11 cellular contexts compared by ENCODE assay signal in the genomic region with DNA sequence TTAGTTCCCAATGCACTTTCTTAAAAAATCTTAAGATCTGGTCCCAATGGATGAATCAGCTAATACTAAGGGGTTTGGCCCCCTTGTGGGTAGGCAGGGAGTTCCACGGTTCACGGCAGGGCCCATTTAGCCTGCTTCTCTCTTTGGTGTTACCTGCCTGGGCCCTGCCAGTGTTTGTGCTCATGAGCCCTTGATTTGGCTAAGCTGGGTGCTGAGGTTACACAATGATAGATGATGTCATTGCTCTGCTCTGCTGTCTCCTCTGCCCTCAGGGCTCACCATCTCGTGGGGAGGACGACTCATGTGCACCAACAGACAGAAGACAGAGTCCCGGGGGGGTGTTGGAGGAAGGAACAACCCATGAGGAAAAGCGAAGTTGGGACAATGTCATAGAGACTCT. TPM values are rescaled to one million over a fixed set of nuclear protein-coding genes. Genes with fewer than 3 reads are reported as not detected.
DNase-seq lines count a peak whose midpoint lies in the region; ATAC-seq and TF ChIP-seq lines count a peak whose summit lies in the region.
"Had no signal": no experiment of that assay in that cellular context is flagged by ENCODE, and none has a peak within 500 bp of the region (broad histone marks: within the 10 kb centered on the region; RNA-seq: fewer than 3 reads in every experiment).

No MANE protein-coding gene starts in this region.

- H4K5ac ChIP-seq in H9 (ENCODE audit: insufficient read length, low read depth, low read length), result no peak overlapping the region

- peaks cover 0 to 12% (median 2%) of the 10 kb centered on the region in 3 experiments; a peak in 4 of 7 replicates for H3K36me3 Mint-ChIP-seq in H9 (ENCODE audit: insufficient read depth in 1 of 3, low read depth in 3 of 3)
- no peaks in the 10 kb centered on the region for H3K36me3 Mint-ChIP-seq in WTC11
- peaks cover 1% of the 10 kb centered on the region for H3K36me3 Mint-ChIP-seq in activated T-helper 1 cell treated with anti-CD3 and anti-CD28 coated beads, Interleukin-12 subunit alpha, Interleukin-12 subunit beta, Interleukin-2, Interleukin-4 antibody, amounts not matched to agents 30 ng/mL and 10 ng/mL and 1 ng/mL, durations not matched to agents 14 hours and 24 hours and 36 hours (ENCODE audit: low read depth)
- H3K36me3 Mint-ChIP-seq in naive thymus-derived CD8-positive, alpha-beta T cell, result no peaks in the 10 kb centered on the region
- H3K36me3 Mint-ChIP-seq: activated naive CD8-positive, alpha-beta T cell treated with anti-CD3 and anti-CD28 coated beads, Interleukin-2, amount 10 ng/mL, durations not matched to agents 7 days and 5 days had no signal

- peak; percentile 41 for DNase-seq in AG10803 (ENCODE audit: low read depth)
- DNase-seq in H9, result peak; percentile 20
- no peak for DNase-seq in WTC11 (ENCODE audit: low spot score)
- peak; percentile 11 for DNase-seq in foreskin melanocyte
- no peak for DNase-seq in activated T-helper 1 cell treated with anti-CD3 and anti-CD28 coated beads, Interleukin-12 subunit alpha, Interleukin-12 subunit beta, Interleukin-2, Interleukin-4 antibody, amounts not matched to agents 30 ng/mL and 10 ng/mL and 1 ng/mL, durations not matched to agents 14 hours and 24 hours and 36 hours (ENCODE audit: low spot score)
- no peak for DNase-seq in GM19238 (ENCODE audit: insufficient read length, low spot score)
- DNase-seq in naive thymus-derived CD8-positive, alpha-beta T cell, result no peak
- DNase-seq in DMS79 (lab: John Stamatoyannopoulos, UW), result no peak
- DNase-seq: activated naive CD8-positive, alpha-beta T cell treated with anti-CD3 and anti-CD28 coated beads, Interleukin-2, amount 10 ng/mL, durations not matched to agents 7 days and 5 days; NCI-H510A had no signal

- intact Hi-C loops in activated T-helper 1 cell treated with anti-CD3 and anti-CD28 coated beads, Interleukin-12 subunit alpha, Interleukin-12 subunit beta, Interleukin-2, Interleukin-4 antibody, amounts not matched to agents 30 ng/mL and 10 ng/mL and 1 ng/mL, durations not matched to agents 14 hours and 24 hours and 36 hours (cut with micrococcal nuclease), result no loop called here

- H2AFZ ChIP-seq in H9 (ENCODE audit: low read length), result no peak overlapping the region

- no peak overlapping the region for H2AK5ac ChIP-seq in H9 (ENCODE audit: insufficient read length, low read length)

- no peaks in the 10 kb centered on the region for H3K79me2 ChIP-seq in H9 (ENCODE audit: insufficient read depth, low read length)

- no peaks in the 10 kb centered on the region for H3K23me2 ChIP-seq in H9 (ENCODE audit: insufficient read length, low read depth, low read length, poor library complexity, severe bottlenecking)

- no peak overlapping the region for H3K4ac ChIP-seq in H9 (ENCODE audit: low read depth, low read length)

- no peaks in the 10 kb centered on the region for H3K4me1 ChIP-seq in H9 (ENCODE audit: insufficient read depth, low read length)

- H3K9ac ChIP-seq in H9 (ENCODE audit: extremely low read depth, insufficient read length, low read length), result no peak overlapping the region

- H3K9me3 Mint-ChIP-seq in H9 (peaks cover 76% of the 10 kb centered on the region in 2 experiments), WTC11 (no peaks in the 10 kb centered on the region)
- no peaks in the 10 kb centered on the region for H3K9me3 Mint-ChIP-seq in activated T-helper 1 cell treated with anti-CD3 and anti-CD28 coated beads, Interleukin-12 subunit alpha, Interleukin-12 subunit beta, Interleukin-2, Interleukin-4 antibody, amounts not matched to agents 30 ng/mL and 10 ng/mL and 1 ng/mL, durations not matched to agents 14 hours and 24 hours and 36 hours
- no peaks in the 10 kb centered on the region for H3K9me3 Mint-ChIP-seq in naive thymus-derived CD8-positive, alpha-beta T cell
- H3K9me3 Mint-ChIP-seq: activated naive CD8-positive, alpha-beta T cell treated with anti-CD3 and anti-CD28 coated beads, Interleukin-2, amount 10 ng/mL, durations not matched to agents 7 days and 5 days had no signal

- TF ChIP-seq CTCF in AG10803 (conservative IDR thresholded peaks at IDR 0.05; ENCODE audit: low read length), result no peak
- TF ChIP-seq CTCF in H9 (conservative IDR thresholded peaks at IDR 0.05), result peak; percentile 47; the same call in 2 of the 3 replicates
- TF ChIP-seq CTCF in WTC11 (IDR thresholded peaks at IDR 0.05), result no peak

- CTCF ChIA-PET in WTC11 (lab: Charles Lee), result interaction anchor here (1.4 kb wide), 1 partner anchor 19 kb away, joined by 4 read pairs; no protein-coding TSS in a partner anchor

- no peak overlapping the region for H3K23ac ChIP-seq in H9 (ENCODE audit: insufficient read length, low read depth, low read length)

- no peak overlapping the region for H3K4me2 ChIP-seq in H9 (ENCODE audit: insufficient read depth, insufficient read length, low read length)

- no peak overlapping the region for H2BK120ac ChIP-seq in H9 (ENCODE audit: low read depth, low read length, poor library complexity, severe bottlenecking)

- no peak overlapping the region for H3K27ac ChIP-seq in H9 (ENCODE audit: insufficient read length, low read depth, low read length)

- H3K79me1 ChIP-seq in H9 (ENCODE audit: insufficient read depth, low read depth, low read length, poor library complexity, severe bottlenecking), result no peaks in the 10 kb centered on the region

- no peak overlapping the region for H2BK12ac ChIP-seq in H9 (ENCODE audit: insufficient read length, low read depth, low read length)

- POLR2A ChIA-PET in WTC11 (lab: Charles Lee), result no interaction called here
- POLR2A ChIA-PET in naive thymus-derived CD8-positive, alpha-beta T cell (lab: Charles Lee), result no interaction called here

- H4K91ac ChIP-seq in H9 (ENCODE audit: insufficient read length, low read depth, low read length), result no peak overlapping the region

- H2BK5ac ChIP-seq in H9 (ENCODE audit: insufficient read length, low read length), result no peak overlapping the region

- no peaks in the 10 kb centered on the region for H3K27me3 ChIP-seq in H9 (ENCODE audit: insufficient read depth, low read length)

- no CpG with 5 or more reads among the region's 6 CpGs for WGBS in H9 (ENCODE audit: extremely low coverage, insufficient read length, low lambda C conversion rate)

- no peak overlapping the region for H2BK20ac ChIP-seq in H9 (ENCODE audit: low read depth, low read length, poor library complexity, severe bottlenecking)

- H3K4me3 Mint-ChIP-seq in H9, result no peak overlapping the region
- H3K4me3 Mint-ChIP-seq in WTC11, result no peak overlapping the region
- H3K4me3 Mint-ChIP-seq in activated T-helper 1 cell treated with anti-CD3 and anti-CD28 coated beads, Interleukin-12 subunit alpha, Interleukin-12 subunit beta, Interleukin-2, Interleukin-4 antibody, amounts not matched to agents 30 ng/mL and 10 ng/mL and 1 ng/mL, durations not matched to agents 14 hours and 24 hours and 36 hours, result no peak overlapping the region
- peak overlapping the region in 1 of 10 donors; percentile 28 for H3K4me3 Mint-ChIP-seq in naive thymus-derived CD8-positive, alpha-beta T cell
- H3K4me3 Mint-ChIP-seq: activated naive CD8-positive, alpha-beta T cell treated with anti-CD3 and anti-CD28 coated beads, Interleukin-2, amount 10 ng/mL, durations not matched to agents 7 days and 5 days had no signal

- H3K4me3 ChIP-seq in AG10803 (ENCODE audit: low read length), result no peak overlapping the region

- peaks cover 33% of the 10 kb centered on the region for H3K9me3 ChIP-seq in H9 (ENCODE audit: control insufficient read depth, low read depth, low read length)

- H3K27ac Mint-ChIP-seq in H9 (no peak overlapping the region), WTC11 (no peak overlapping the region)
- H3K27ac Mint-ChIP-seq in activated T-helper 1 cell treated with anti-CD3 and anti-CD28 coated beads, Interleukin-12 subunit alpha, Interleukin-12 subunit beta, Interleukin-2, Interleukin-4 antibody, amounts not matched to agents 30 ng/mL and 10 ng/mL and 1 ng/mL, durations not matched to agents 14 hours and 24 hours and 36 hours, result no peak overlapping the region
- peak overlapping the region in 4 of 10 donors; percentile 14 to 74 (median 34) for H3K27ac Mint-ChIP-seq in naive thymus-derived CD8-positive, alpha-beta T cell
- H3K27ac Mint-ChIP-seq: activated naive CD8-positive, alpha-beta T cell treated with anti-CD3 and anti-CD28 coated beads, Interleukin-2, amount 10 ng/mL, durations not matched to agents 7 days and 5 days had no signal

- no peak overlapping the region for H3K18ac ChIP-seq in H9 (ENCODE audit: insufficient read length, low read depth, low read length)

- no peak overlapping the region for H3K14ac ChIP-seq in H9 (ENCODE audit: insufficient read depth, low read length)

- H4K20me1 ChIP-seq in H9 (ENCODE audit: control insufficient read depth, insufficient read depth, insufficient read length), result no peaks in the 10 kb centered on the region

- 0 out of 2 replicates have a peak, but pooled peaks have one; percentile 53 for ATAC-seq in WTC11
- no peak for ATAC-seq in naive thymus-derived CD8-positive, alpha-beta T cell

- H4K8ac ChIP-seq in H9 (replicated peaks; ENCODE audit: insufficient read length, low read depth, low read length), result no peak overlapping the region

- H3K27me3 Mint-ChIP-seq in H9 (ENCODE audit: low read depth) (no peaks in the 10 kb centered on the region; the same call in none of the 2 replicates), WTC11 (ENCODE audit: low read depth) (no peaks in the 10 kb centered on the region)
- H3K27me3 Mint-ChIP-seq in activated T-helper 1 cell treated with anti-CD3 and anti-CD28 coated beads, Interleukin-12 subunit alpha, Interleukin-12 subunit beta, Interleukin-2, Interleukin-4 antibody, amounts not matched to agents 30 ng/mL and 10 ng/mL and 1 ng/mL, durations not matched to agents 14 hours and 24 hours and 36 hours (ENCODE audit: insufficient read depth), result peaks cover 32% of the 10 kb centered on the region
- H3K27me3 Mint-ChIP-seq in naive thymus-derived CD8-positive, alpha-beta T cell, result peaks cover 8 to 61% (median 21%) of the 10 kb centered on the region in 5 donors

- no peak overlapping the region for H2BK15ac ChIP-seq in H9 (ENCODE audit: low read depth, low read length)

- no peak overlapping the region for H3T11ph ChIP-seq in H9 (ENCODE audit: low read length)

- H3K4me1 Mint-ChIP-seq in H9 (peaks cover 16 to 25% of the 10 kb centered on the region in 2 experiments), WTC11 (peaks cover 20% of the 10 kb centered on the region)
- H3K4me1 Mint-ChIP-seq in activated T-helper 1 cell treated with anti-CD3 and anti-CD28 coated beads, Interleukin-12 subunit alpha, Interleukin-12 subunit beta, Interleukin-2, Interleukin-4 antibody, amounts not matched to agents 30 ng/mL and 10 ng/mL and 1 ng/mL, durations not matched to agents 14 hours and 24 hours and 36 hours (ENCODE audit: low read depth), result peaks cover 17% of the 10 kb centered on the region
- H3K4me1 Mint-ChIP-seq in naive thymus-derived CD8-positive, alpha-beta T cell, result peaks cover 6 to 50% (median 21%) of the 10 kb centered on the region in 4 donors

- no peak overlapping the region for H3K56ac ChIP-seq in H9 (ENCODE audit: insufficient read length, low read depth, low read length)

RNA-seq across cellular contexts. Expression of gene RTL5, which starts 24.4 kb away (rescaled TPM):
- 1.1 and 1.2 TPM in 2 replicates for total RNA-seq in H9 (2021)
- total RNA-seq in WTC11 (2021), result 0.76 to 1.3 TPM (median 1.0 TPM) in 3 replicates
- total RNA-seq in activated T-helper 1 cell treated with anti-CD3 and anti-CD28 coated beads, Interleukin-12 subunit alpha, Interleukin-12 subunit beta, Interleukin-2, Interleukin-4 antibody, amounts not matched to agents 30 ng/mL and 10 ng/mL and 1 ng/mL, durations not matched to agents 14 hours and 24 hours and 36 hours, result 0.26 and 0.29 TPM in 2 replicates
- total RNA-seq in naive thymus-derived CD8-positive, alpha-beta T cell, result under 1 TPM; 0.30 to 0.36 TPM
- polyA plus RNA-seq in naive thymus-derived CD8-positive, alpha-beta T cell, result not detected
- total RNA-seq: HT-29 had no signal

Comparison
In these comparisons a context has a peak if more than half of its experiments do, and no peak if none do; other contexts are left out.
1. DNase-seq: peak in AG10803 (single experiment), H9 (single experiment) and foreskin melanocyte (single experiment); none in WTC11 (single experiment), activated T-helper 1 cell treated with anti-CD3 and anti-CD28 coated beads, Interleukin-12 subunit alpha, Interleukin-12 subunit beta, Interleukin-2, Interleukin-4 antibody, amounts not matched to agents 30 ng/mL and 10 ng/mL and 1 ng/mL, durations not matched to agents 14 hours and 24 hours and 36 hours (single experiment), GM19238 (single experiment), naive thymus-derived CD8-positive, alpha-beta T cell (0 of 10) and DMS79 (single experiment).